ENCODE assay signal across 25 cellular contexts in genomic region chr12:100311317-100311716, GRCh38. TPM values are rescaled to one million over a fixed set of nuclear protein-coding genes. Genes with fewer than 3 reads are reported as not detected.
"Had no signal": no experiment of that assay in that cellular context is flagged by ENCODE, and none has a peak within 500 bp of the region (broad histone marks: within the 10 kb centered on the region; RNA-seq: fewer than 3 reads in every experiment).

No MANE protein-coding gene starts in this region.

- FAIRE-seq: HepG2, RCC 7860 had no signal

- H3K4me1 ChIP-seq: SJSA1 had no signal

- H3K9me3 ChIP-seq: SJSA1 had no signal

- H3K27ac ChIP-seq: SJSA1, SK-N-MC had no signal

- H3K27me3 ChIP-seq: SJSA1 had no signal

- DNase-seq: IMR-90, Karpas-422, KG1, MM.1S, NCI-H1092 treated with DMSO at 0.1 percent for 48 hours, NCI-H1436, NCI-H187, NCI-H2029, NCI-H2081 treated with DMSO at 0.1 percent for 48 hours, NCI-H2171, NCI-H226, NCI-H446, NCI-H510A, NCI-H524 treated with DMSO at 0.1 percent for 48 hours, NCI-H69, NCI-H774, Right ventricle myocardium superior, RPMI8226, SIG-M5 had no signal

- ATAC-seq: HepG2 had no signal

- H3K4me3 ChIP-seq: SJSA1, SK-N-MC had no signal

RNA-seq across cellular contexts. Expression of gene SLC17A8, which starts 45.6 kb away (rescaled TPM):
- total RNA-seq: HT1080, IMR-90, M059J, Right ventricle myocardium superior, SJSA1 had no signal
- polyA plus RNA-seq: IMR-90 had no signal
